Comparison of ENCODE assay signal across 15 cellular contexts in genomic region chr1:56513095-56513494, GRCh38.
"Had no signal": no experiment of that assay in that cellular context is flagged by ENCODE, and none has a peak within 500 bp of the region (broad histone marks: within the 10 kb centered on the region; RNA-seq: fewer than 3 reads in every experiment).

No MANE protein-coding gene starts in this region.

- H3K4me1 Mint-ChIP-seq: activated CD4-positive, alpha-beta T cell treated with anti-CD3 and anti-CD28 coated beads for 36 hours; stimulated activated effector memory CD8-positive, alpha-beta T cell treated with anti-CD3 and anti-CD28 coated beads, Interleukin-12 subunit alpha, Interleukin-12 subunit beta, amount 100 ng/mL, for 72 hours had no signal

- H3K4me2 ChIP-seq: neural progenitor cell, smooth muscle cell had no signal

- H3K27me3 Mint-ChIP-seq: activated CD4-positive, alpha-beta T cell treated with anti-CD3 and anti-CD28 coated beads for 36 hours; activated CD8-positive, alpha-beta T cell treated with anti-CD3 and anti-CD28 coated beads for 36 hours had no signal

- H3K27ac Mint-ChIP-seq: activated CD4-positive, alpha-beta T cell treated with anti-CD3 and anti-CD28 coated beads for 36 hours; activated CD8-positive, alpha-beta T cell treated with anti-CD3 and anti-CD28 coated beads for 36 hours; activated T-helper 1 cell treated with anti-CD3 and anti-CD28 coated beads, Interleukin-12 subunit alpha, Interleukin-12 subunit beta, Interleukin-2, Interleukin-4 antibody, amounts not matched to agents 30 ng/mL and 10 ng/mL and 1 ng/mL, durations not matched to agents 14 hours and 24 hours and 36 hours; neural progenitor cell; stimulated activated effector memory CD8-positive, alpha-beta T cell treated with anti-CD3 and anti-CD28 coated beads, Interleukin-12 subunit alpha, Interleukin-12 subunit beta, amount 100 ng/mL, for 72 hours had no signal

- H3K9me3 Mint-ChIP-seq: activated CD8-positive, alpha-beta T cell treated with anti-CD3 and anti-CD28 coated beads for 36 hours; activated T-helper 1 cell treated with anti-CD3 and anti-CD28 coated beads, Interleukin-12 subunit alpha, Interleukin-12 subunit beta, Interleukin-2, Interleukin-4 antibody, amounts not matched to agents 30 ng/mL and 10 ng/mL and 1 ng/mL, durations not matched to agents 14 hours and 24 hours and 36 hours; neural progenitor cell; stimulated activated effector memory CD8-positive, alpha-beta T cell treated with anti-CD3 and anti-CD28 coated beads, Interleukin-12 subunit alpha, Interleukin-12 subunit beta, amount 100 ng/mL, for 72 hours had no signal

- H3K27ac ChIP-seq: coronary artery, neural progenitor cell, pancreas, SJSA1, transverse colon had no signal

- H3K4me3 ChIP-seq: coronary artery, neural progenitor cell, pancreas, SJSA1, smooth muscle cell, transverse colon had no signal

- H3K4me3 Mint-ChIP-seq: activated CD4-positive, alpha-beta T cell treated with anti-CD3 and anti-CD28 coated beads for 36 hours; activated CD8-positive, alpha-beta T cell treated with anti-CD3 and anti-CD28 coated beads for 36 hours; activated T-helper 1 cell treated with anti-CD3 and anti-CD28 coated beads, Interleukin-12 subunit alpha, Interleukin-12 subunit beta, Interleukin-2, Interleukin-4 antibody, amounts not matched to agents 30 ng/mL and 10 ng/mL and 1 ng/mL, durations not matched to agents 14 hours and 24 hours and 36 hours; neural progenitor cell; stimulated activated effector memory CD8-positive, alpha-beta T cell treated with anti-CD3 and anti-CD28 coated beads, Interleukin-12 subunit alpha, Interleukin-12 subunit beta, amount 100 ng/mL, for 72 hours had no signal

- H3K36me3 Mint-ChIP-seq: stimulated activated effector memory CD8-positive, alpha-beta T cell treated with anti-CD3 and anti-CD28 coated beads, Interleukin-12 subunit alpha, Interleukin-12 subunit beta, amount 100 ng/mL, for 72 hours had no signal

- H3K4me1 ChIP-seq: SJSA1 had no signal

- H2AFZ ChIP-seq: neural progenitor cell had no signal

- H3K36me3 ChIP-seq: neural progenitor cell had no signal

- DNase-seq: activated CD4-positive, alpha-beta T cell treated with anti-CD3 and anti-CD28 coated beads for 36 hours; activated CD8-positive, alpha-beta T cell treated with anti-CD3 and anti-CD28 coated beads for 36 hours; activated naive CD4-positive, alpha-beta T cell; central memory CD4-positive, alpha-beta T cell; effector memory CD4-positive, alpha-beta T cell; erythroblast; left colon; pancreas; transverse colon had no signal

- H3K9me3 ChIP-seq: pancreas, SJSA1, transverse colon had no signal

- ATAC-seq: activated CD4-positive, alpha-beta T cell treated with anti-CD3 and anti-CD28 coated beads for 36 hours; activated CD8-positive, alpha-beta T cell treated with anti-CD3 and anti-CD28 coated beads for 36 hours; left colon; pancreas; stimulated activated effector memory CD8-positive, alpha-beta T cell treated with anti-CD3 and anti-CD28 coated beads, Interleukin-12 subunit alpha, Interleukin-12 subunit beta, amount 100 ng/mL, for 72 hours had no signal

- H3K27me3 ChIP-seq: neural progenitor cell, pancreas, SJSA1, transverse colon had no signal

- H3K9ac ChIP-seq: neural progenitor cell had no signal
